ENCODE assay signal across 1 cellular context in genomic region chr17:41665566-41666335, GRCh38.
TF ChIP-seq lines count a peak whose summit lies in the region.

No MANE protein-coding gene starts in this region.

TF ChIP-seq in HepG2, 621 proteins besides CTCF, POLR2A, EP300 and RAD21 (continued from another document and continues in another):
- TF ChIP-seq HINFP (CRISPR knock-in tag; IDR thresholded peaks at IDR 0.05; ENCODE audit: low read depth): no peak
- TF ChIP-seq THAP7 (CRISPR knock-in tag; IDR thresholded peaks at IDR 0.05): 0 out of 2 replicates have a peak, but pooled peaks have one; percentile 58
- TF ChIP-seq DBP (CRISPR knock-in tag; IDR thresholded peaks at IDR 0.05; ENCODE audit: not compliant biosample characterization): no peak
- TF ChIP-seq CENPX (CRISPR knock-in tag; IDR thresholded peaks at IDR 0.05): no peak
- no peak for TF ChIP-seq ZNF432 (CRISPR knock-in tag; IDR thresholded peaks at IDR 0.05; ENCODE audit: borderline replicate concordance)
- peak; percentile 72; the same call in 1 of the 2 replicates for TF ChIP-seq EEA1 (CRISPR knock-in tag; IDR thresholded peaks at IDR 0.05; ENCODE audit: borderline replicate concordance)
- peak; percentile 94; the same call in 1 of the 2 replicates for TF ChIP-seq CAMTA2 (CRISPR knock-in tag; IDR thresholded peaks at IDR 0.05; ENCODE audit: borderline replicate concordance)
- peak; percentile 59; the same call in 1 of the 2 replicates for TF ChIP-seq ERF (CRISPR knock-in tag; IDR thresholded peaks at IDR 0.05)
- TF ChIP-seq FLYWCH1 (CRISPR knock-in tag; IDR thresholded peaks at IDR 0.05): no peak
- no peak for TF ChIP-seq GATA4 (IDR thresholded peaks at IDR 0.05; ENCODE audit: borderline replicate concordance, low read depth)
- TF ChIP-seq HMGA1 (CRISPR knock-in tag; conservative IDR thresholded peaks at IDR 0.05): no peak
- TF ChIP-seq STAT5B (CRISPR knock-in tag; IDR thresholded peaks at IDR 0.05): no peak
- peak; percentile 25; the same call in 1 of the 2 replicates for TF ChIP-seq ZBTB4 (CRISPR knock-in tag; IDR thresholded peaks at IDR 0.05; ENCODE audit: borderline replicate concordance)
- TF ChIP-seq ZNF501 (CRISPR knock-in tag; IDR thresholded peaks at IDR 0.05): peak; percentile 81
- TF ChIP-seq NR0B2 (CRISPR knock-in tag; IDR thresholded peaks at IDR 0.05): peak; percentile 70; the same call in 1 of the 2 replicates
- TF ChIP-seq ESRRA (CRISPR knock-in tag; IDR thresholded peaks at IDR 0.05; ENCODE audit: low read depth): peak; percentile 69; the same call in 1 of the 2 replicates
- TF ChIP-seq NFATC3 (CRISPR knock-in tag; IDR thresholded peaks at IDR 0.05): no peak
- TF ChIP-seq PAF1 (CRISPR knock-in tag; IDR thresholded peaks at IDR 0.05): no peak
- TF ChIP-seq SUZ12 (IDR thresholded peaks at IDR 0.05; ENCODE audit: low read depth, low read length): no peak
- peak; percentile 62; the same call in 1 of the 2 replicates for TF ChIP-seq MIER3 (CRISPR knock-in tag; IDR thresholded peaks at IDR 0.05; ENCODE audit: borderline replicate concordance)
- no peak for TF ChIP-seq ZC3H4 (CRISPR knock-in tag; IDR thresholded peaks at IDR 0.05; ENCODE audit: borderline replicate concordance)
- TF ChIP-seq MATR3 (CRISPR knock-in tag; IDR thresholded peaks at IDR 0.05): no peak; the same call in 1 of the 2 replicates
- TF ChIP-seq JUN (CRISPR knock-in tag; IDR thresholded peaks at IDR 0.05): no peak
- TF ChIP-seq MXD3 (CRISPR knock-in tag; IDR thresholded peaks at IDR 0.05): peak; percentile 75
- peak; percentile 86; the same call in 1 of the 2 replicates for TF ChIP-seq ZNF792 (CRISPR knock-in tag; IDR thresholded peaks at IDR 0.05)
- no peak for TF ChIP-seq ZNF484 (CRISPR knock-in tag; IDR thresholded peaks at IDR 0.05; ENCODE audit: borderline replicate concordance, low read depth)
- TF ChIP-seq ZBTB20 (CRISPR knock-in tag; IDR thresholded peaks at IDR 0.05; ENCODE audit: borderline replicate concordance, low read depth): 0 out of 2 replicates have a peak, but pooled peaks have one; percentile 40
- no peak for TF ChIP-seq FUBP1 (CRISPR knock-in tag; IDR thresholded peaks at IDR 0.05; ENCODE audit: borderline replicate concordance)
- no peak for TF ChIP-seq SOX6 (IDR thresholded peaks at IDR 0.05)
- peak; percentile 58 for TF ChIP-seq SOX6 (CRISPR knock-in tag; IDR thresholded peaks at IDR 0.05)
- peak; percentile 77; the same call in 1 of the 2 replicates for TF ChIP-seq ZNF788 (CRISPR knock-in tag; IDR thresholded peaks at IDR 0.05; ENCODE audit: borderline replicate concordance)
- TF ChIP-seq CREB1 (IDR thresholded peaks at IDR 0.05): no peak
- TF ChIP-seq CREB1 (CRISPR knock-in tag; IDR thresholded peaks at IDR 0.05): no peak
- no peak for TF ChIP-seq ZNF274 (CRISPR knock-in tag; IDR thresholded peaks at IDR 0.05)
- no peak for TF ChIP-seq THYN1 (CRISPR knock-in tag; IDR thresholded peaks at IDR 0.05; ENCODE audit: borderline replicate concordance, low read depth)
- no peak for TF ChIP-seq ZNF280D (CRISPR knock-in tag; IDR thresholded peaks at IDR 0.05)
- TF ChIP-seq HNRNPUL1 (IDR thresholded peaks at IDR 0.05; ENCODE audit: low read depth, low read length): no peak
- no peak for TF ChIP-seq BATF2 (CRISPR knock-in tag; IDR thresholded peaks at IDR 0.05)
- peak; percentile 32; the same call in 1 of the 2 replicates for TF ChIP-seq POLR2G (IDR thresholded peaks at IDR 0.05; ENCODE audit: low read depth, low read length)
- no peak for TF ChIP-seq ZNF615 (CRISPR knock-in tag; IDR thresholded peaks at IDR 0.05; ENCODE audit: borderline replicate concordance)
- TF ChIP-seq ZSCAN5A (CRISPR knock-in tag; IDR thresholded peaks at IDR 0.05; ENCODE audit: borderline replicate concordance): 0 out of 2 replicates have a peak, but pooled peaks have one; percentile 12
- TF ChIP-seq SMAD3 (CRISPR knock-in tag; IDR thresholded peaks at IDR 0.05): no peak; the same call in 1 of the 2 replicates
- TF ChIP-seq YY1 (IDR thresholded peaks at IDR 0.05; ENCODE audit: insufficient read depth, insufficient replicate concordance, low read depth, low read length): peak; percentile 69
- TF ChIP-seq DDIT3 (CRISPR knock-in tag; IDR thresholded peaks at IDR 0.05): no peak
- peak; percentile 61 for TF ChIP-seq KAT8 (CRISPR knock-in tag; IDR thresholded peaks at IDR 0.05)
- TF ChIP-seq PATZ1 (CRISPR knock-in tag; IDR thresholded peaks at IDR 0.05): peak; percentile 77
